Comparison of ENCODE assay signal across 9 cellular contexts in the genomic region with DNA sequence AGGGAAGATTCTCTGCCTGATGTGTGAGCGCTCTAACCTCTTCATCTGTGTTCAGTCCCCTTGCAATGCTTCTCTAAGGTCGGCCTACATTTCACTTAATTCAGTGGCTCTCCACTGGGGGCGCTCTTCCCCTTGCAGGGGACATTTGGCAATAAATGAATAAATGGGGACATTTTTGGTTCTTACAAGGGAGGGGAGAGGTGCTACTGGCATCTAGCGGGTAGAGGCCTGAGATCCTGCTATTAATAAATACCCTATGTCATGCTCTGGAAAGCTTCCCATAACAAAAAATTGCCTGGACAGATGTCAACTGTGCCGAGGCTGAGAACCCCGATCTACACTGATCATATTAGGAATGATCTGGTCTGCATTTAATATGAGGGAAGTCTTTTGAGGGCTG. TPM values are rescaled to one million over a fixed set of nuclear protein-coding genes. Genes with fewer than 3 reads are reported as not detected.
DNase-seq lines count a peak whose midpoint lies in the region; ATAC-seq and TF ChIP-seq lines count a peak whose summit lies in the region.
"Had no signal": no experiment of that assay in that cellular context is flagged by ENCODE, and none has a peak within 500 bp of the region (broad histone marks: within the 10 kb centered on the region; RNA-seq: fewer than 3 reads in every experiment).

No MANE protein-coding gene starts in this region.

- no peaks in the 10 kb centered on the region for H3K9me3 Mint-ChIP-seq in WTC11

- no peaks in the 10 kb centered on the region for H3K36me3 Mint-ChIP-seq in WTC11

- H3K4me1 Mint-ChIP-seq in WTC11: peaks cover 23% of the 10 kb centered on the region

- no peak overlapping the region for H3K4me3 Mint-ChIP-seq in WTC11

- TF ChIP-seq CTCF in WTC11 (IDR thresholded peaks at IDR 0.05) (peak; percentile 93), coronary artery (IDR thresholded peaks at IDR 0.05) (peak; percentile 80)

- CTCF ChIA-PET in WTC11 (lab: Charles Lee): interaction anchor here (0.7 to 0.8 kb wide), 3 partner anchors 165 to 316 kb away, joined by 3 read pairs; no protein-coding TSS in a partner anchor

- no peak overlapping the region for H3K27ac ChIP-seq in coronary artery
- H3K27ac ChIP-seq: BLaER1 treated with 17β-estradiol and CSF1 and Interleukin-3, amounts not matched to agents 10 nM and 100 nM had no signal

- no peak overlapping the region for H3K27ac Mint-ChIP-seq in WTC11

- DNase-seq in NCI-H187 (lab: John Stamatoyannopoulos, UW) (peak; percentile 2 to 33), NCI-H187 treated with DMSO at 0.1 percent for 48 hours (lab: John Stamatoyannopoulos, UW) (no peak), NCI-H2029 treated with DMSO at 0.1 percent for 48 hours (lab: John Stamatoyannopoulos, UW) (peak; percentile 7), WTC11 (ENCODE audit: low spot score) (peak; percentile 79), coronary artery (ENCODE audit: low spot score) (no peak), lung microvascular endothelial cell (ENCODE audit: low read depth in 2 of 2) (peak; percentile 72 to 74)
- peak; percentile 27 for DNase-seq in stimulated activated CD8-positive, alpha-beta memory T cell treated with anti-CD3 and anti-CD28 coated beads, Interleukin-7, amount 100 ng/mL, for 24 hours (ENCODE audit: low read depth)

- POLR2A ChIA-PET in WTC11 (lab: Charles Lee): no interaction called here

- ATAC-seq in WTC11 (peak; percentile 85), GM19455 (IDR thresholded peaks at IDR 0.05; ENCODE audit: unreplicated experiment) (no peak)

- no peak overlapping the region for H3K4me3 ChIP-seq in coronary artery
- H3K4me3 ChIP-seq: BLaER1 treated with 17β-estradiol and CSF1 and Interleukin-3, amounts not matched to agents 10 nM and 100 nM had no signal

- H3K27me3 Mint-ChIP-seq in WTC11 (ENCODE audit: low read depth): peaks cover 7% of the 10 kb centered on the region

TF ChIP-seq in WTC11, 78 proteins besides CTCF, POLR2A, EP300 and RAD21 (continues in another document):
- no peak for TF ChIP-seq JAZF1 (CRISPR knock-in tag; IDR thresholded peaks at IDR 0.05)
- TF ChIP-seq, protein P1, sequence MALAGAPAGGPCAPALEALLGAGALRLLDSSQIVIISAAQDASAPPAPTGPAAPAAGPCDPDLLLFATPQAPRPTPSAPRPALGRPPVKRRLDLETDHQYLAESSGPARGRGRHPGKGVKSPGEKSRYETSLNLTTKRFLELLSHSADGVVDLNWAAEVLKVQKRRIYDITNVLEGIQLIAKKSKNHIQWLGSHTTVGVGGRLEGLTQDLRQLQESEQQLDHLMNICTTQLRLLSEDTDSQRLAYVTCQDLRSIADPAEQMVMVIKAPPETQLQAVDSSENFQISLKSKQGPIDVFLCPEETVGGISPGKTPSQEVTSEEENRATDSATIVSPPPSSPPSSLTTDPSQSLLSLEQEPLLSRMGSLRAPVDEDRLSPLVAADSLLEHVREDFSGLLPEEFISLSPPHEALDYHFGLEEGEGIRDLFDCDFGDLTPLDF (CRISPR knock-in tag; IDR thresholded peaks at IDR 0.05): no peak
- TF ChIP-seq ZNF396 (CRISPR knock-in tag; IDR thresholded peaks at IDR 0.05; ENCODE audit: borderline replicate concordance): no peak
- TF ChIP-seq ESRRA (CRISPR knock-in tag; IDR thresholded peaks at IDR 0.05; ENCODE audit: borderline replicate concordance): no peak
- TF ChIP-seq, protein P2, sequence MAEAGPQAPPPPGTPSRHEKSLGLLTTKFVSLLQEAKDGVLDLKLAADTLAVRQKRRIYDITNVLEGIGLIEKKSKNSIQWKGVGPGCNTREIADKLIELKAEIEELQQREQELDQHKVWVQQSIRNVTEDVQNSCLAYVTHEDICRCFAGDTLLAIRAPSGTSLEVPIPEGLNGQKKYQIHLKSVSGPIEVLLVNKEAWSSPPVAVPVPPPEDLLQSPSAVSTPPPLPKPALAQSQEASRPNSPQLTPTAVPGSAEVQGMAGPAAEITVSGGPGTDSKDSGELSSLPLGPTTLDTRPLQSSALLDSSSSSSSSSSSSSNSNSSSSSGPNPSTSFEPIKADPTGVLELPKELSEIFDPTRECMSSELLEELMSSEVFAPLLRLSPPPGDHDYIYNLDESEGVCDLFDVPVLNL (CRISPR knock-in tag; IDR thresholded peaks at IDR 0.05; ENCODE audit: borderline replicate concordance, low read depth): no peak
- TF ChIP-seq FOXP1 (CRISPR knock-in tag; IDR thresholded peaks at IDR 0.05; ENCODE audit: borderline replicate concordance): no peak
- TF ChIP-seq NFATC4 (CRISPR knock-in tag; IDR thresholded peaks at IDR 0.05): no peak
- TF ChIP-seq USF1 (CRISPR knock-in tag; IDR thresholded peaks at IDR 0.05): no peak
- no peak for TF ChIP-seq SOX15 (CRISPR knock-in tag; IDR thresholded peaks at IDR 0.05)
- no peak for TF ChIP-seq ZNF512 (CRISPR knock-in tag; IDR thresholded peaks at IDR 0.05; ENCODE audit: borderline replicate concordance)
- TF ChIP-seq ELF4 (CRISPR knock-in tag; IDR thresholded peaks at IDR 0.05; ENCODE audit: low read depth): no peak
- no peak for TF ChIP-seq NFE2L1 (CRISPR knock-in tag; IDR thresholded peaks at IDR 0.05)
- TF ChIP-seq MYBL2 (CRISPR knock-in tag; IDR thresholded peaks at IDR 0.05): no peak
- no peak for TF ChIP-seq RORB (CRISPR knock-in tag; IDR thresholded peaks at IDR 0.05)
- no peak for TF ChIP-seq ZNF532 (CRISPR knock-in tag; IDR thresholded peaks at IDR 0.05; ENCODE audit: borderline replicate concordance)
- TF ChIP-seq, protein P3, sequence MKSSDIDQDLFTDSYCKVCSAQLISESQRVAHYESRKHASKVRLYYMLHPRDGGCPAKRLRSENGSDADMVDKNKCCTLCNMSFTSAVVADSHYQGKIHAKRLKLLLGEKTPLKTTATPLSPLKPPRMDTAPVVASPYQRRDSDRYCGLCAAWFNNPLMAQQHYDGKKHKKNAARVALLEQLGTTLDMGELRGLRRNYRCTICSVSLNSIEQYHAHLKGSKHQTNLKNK (CRISPR knock-in tag; IDR thresholded peaks at IDR 0.05): no peak
- TF ChIP-seq, protein P4, sequence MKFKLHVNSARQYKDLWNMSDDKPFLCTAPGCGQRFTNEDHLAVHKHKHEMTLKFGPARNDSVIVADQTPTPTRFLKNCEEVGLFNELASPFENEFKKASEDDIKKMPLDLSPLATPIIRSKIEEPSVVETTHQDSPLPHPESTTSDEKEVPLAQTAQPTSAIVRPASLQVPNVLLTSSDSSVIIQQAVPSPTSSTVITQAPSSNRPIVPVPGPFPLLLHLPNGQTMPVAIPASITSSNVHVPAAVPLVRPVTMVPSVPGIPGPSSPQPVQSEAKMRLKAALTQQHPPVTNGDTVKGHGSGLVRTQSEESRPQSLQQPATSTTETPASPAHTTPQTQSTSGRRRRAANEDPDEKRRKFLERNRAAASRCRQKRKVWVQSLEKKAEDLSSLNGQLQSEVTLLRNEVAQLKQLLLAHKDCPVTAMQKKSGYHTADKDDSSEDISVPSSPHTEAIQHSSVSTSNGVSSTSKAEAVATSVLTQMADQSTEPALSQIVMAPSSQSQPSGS (CRISPR knock-in tag; IDR thresholded peaks at IDR 0.05; ENCODE audit: borderline replicate concordance, low read depth): no peak

RNA-seq across cellular contexts. Expression of gene DNAJC11, which starts 25.9 kb away (rescaled TPM):
- total RNA-seq in WTC11 (2021) (91.3 to 102 TPM (median 93.4 TPM) in 3 replicates), lung microvascular endothelial cell (32.5 and 41.1 TPM in 2 replicates)

RNA-seq across cellular contexts. Expression of gene CAMTA1, which starts 57.7 kb away (rescaled TPM):
- 86.4 to 116 TPM (median 112 TPM) in 3 replicates for total RNA-seq in WTC11 (2021)
- 36.6 and 40.9 TPM in 2 replicates for total RNA-seq in lung microvascular endothelial cell

Comparison
In these comparisons a context has a peak if more than half of its experiments do, and no peak if none do; other contexts are left out.
1. DNase-seq: peak in NCI-H187 (2 of 2), NCI-H2029 treated with DMSO at 0.1 percent for 48 hours (single experiment), WTC11 (single experiment), lung microvascular endothelial cell (2 of 2) and stimulated activated CD8-positive, alpha-beta memory T cell treated with anti-CD3 and anti-CD28 coated beads, Interleukin-7, amount 100 ng/mL, for 24 hours (single experiment); none in NCI-H187 treated with DMSO at 0.1 percent for 48 hours (single experiment) and coronary artery (single experiment).